In the genomic region with DNA sequence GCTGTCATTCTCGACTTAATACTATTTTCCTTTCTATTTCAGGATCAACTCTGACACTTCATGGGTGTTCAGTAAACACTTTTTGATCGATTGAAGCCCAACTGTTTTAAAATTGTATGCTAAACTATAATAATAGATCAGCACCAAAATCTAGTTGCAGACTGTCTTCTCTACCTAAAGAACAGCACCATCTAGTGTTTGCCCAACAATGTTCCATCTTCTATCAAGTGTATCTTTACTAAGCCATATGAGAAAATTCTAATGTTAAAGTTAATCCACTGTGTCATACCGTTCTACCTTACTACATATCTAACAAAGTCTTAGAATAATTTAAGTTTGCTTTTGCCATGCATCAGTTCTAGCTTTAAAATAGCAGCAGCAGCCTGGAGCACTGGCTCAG, we compare ENCODE assay signal across 10 cellular contexts.
DNase-seq lines count a peak whose midpoint lies in the region; ATAC-seq, FAIRE-seq and TF ChIP-seq lines count a peak whose summit lies in the region.
"Had no signal": no experiment of that assay in that cellular context is flagged by ENCODE, and none has a peak within 500 bp of the region (broad histone marks: within the 10 kb centered on the region; RNA-seq: fewer than 3 reads in every experiment).

No MANE protein-coding gene starts in this region.

- peak; percentile 32 for TF ChIP-seq CTCF in RWPE1 (conservative IDR thresholded peaks at IDR 0.05; ENCODE audit: low read depth)
- TF ChIP-seq CTCF in fibroblast of villous mesenchyme (IDR thresholded peaks at IDR 0.05; ENCODE audit: insufficient read depth, low read depth, low read length): peak; percentile 31
- peak; percentile 26 to 42 (median 33) for TF ChIP-seq CTCF in transverse colon (IDR thresholded peaks at IDR 0.05)
- no peak for TF ChIP-seq CTCF in CD4-positive, alpha-beta T cell (IDR thresholded peaks at IDR 0.05)

- FAIRE-seq in HTR-8/SVneo (lab: Jason Lieb, UNC): peak; percentile 58

- no peaks in the 10 kb centered on the region for H3K36me3 Mint-ChIP-seq in CD4-positive, alpha-beta T cell (ENCODE audit: low read depth)
- H3K36me3 Mint-ChIP-seq in activated T-cell treated with anti-CD3 and anti-CD28 coated beads, Interleukin-2, amount 50 U/mL, for 72 hours (ENCODE audit: insufficient read depth in 2 of 2): no peaks in the 10 kb centered on the region
- H3K36me3 Mint-ChIP-seq: IgD-negative memory B cell had no signal

- H3K4me1 ChIP-seq in transverse colon: no peaks in the 10 kb centered on the region

- no peaks in the 10 kb centered on the region for H3K4me1 Mint-ChIP-seq in CD4-positive, alpha-beta T cell (ENCODE audit: low read depth)
- H3K4me1 Mint-ChIP-seq in activated T-cell treated with anti-CD3 and anti-CD28 coated beads, Interleukin-2, amount 50 U/mL, for 72 hours (ENCODE audit: low read depth): no peaks in the 10 kb centered on the region
- H3K4me1 Mint-ChIP-seq: IgD-negative memory B cell had no signal

- intact Hi-C loops in transverse colon (cut with DNase I; ENCODE audit: low total_unique reads): no loop called here
- intact Hi-C loops in CD4-positive, alpha-beta T cell (cut with DNase I, micrococcal nuclease): no loop called here

- CTCF ChIA-PET in RWPE1 (lab: Yijun Ruan, JAX): interaction anchor here (0.6 kb wide), 1 partner anchor 121 kb away, joined by 8 read pairs; no protein-coding TSS in a partner anchor
- CTCF ChIA-PET in CD4-positive, alpha-beta T cell (lab: Charles Lee): interaction anchor here (0.6 kb wide), 1 partner anchor 1569 kb away, joined by 3 read pairs; no protein-coding TSS in a partner anchor

- in situ Hi-C loops in transverse colon (cut with MboI; ENCODE audit: low pct_ligation_motif_present in 1 of 4, low pct_unique_long_range_greater_than_20kb in 1 of 4, low sequenced_read_pairs in 3 of 4): no loop called here

- TF ChIP-seq EP300 in transverse colon (IDR thresholded peaks at IDR 0.05; ENCODE audit: low read depth): no peak

- WGBS in transverse colon (ENCODE audit: low coverage in 1 of 2), 2 donors: 3 to 13% methylated on average over 2 to 3 of the region's 3 CpGs

- no peak for TF ChIP-seq POLR2A in transverse colon (IDR thresholded peaks at IDR 0.05)

- H3K27ac Mint-ChIP-seq in CD4-positive, alpha-beta T cell: no peak overlapping the region
- no peak overlapping the region for H3K27ac Mint-ChIP-seq in activated T-cell treated with anti-CD3 and anti-CD28 coated beads, Interleukin-2, amount 50 U/mL, for 72 hours
- H3K27ac Mint-ChIP-seq: IgD-negative memory B cell had no signal

- no peaks in the 10 kb centered on the region for H3K27me3 ChIP-seq in transverse colon
- no peaks in the 10 kb centered on the region for H3K27me3 ChIP-seq in CD4-positive, alpha-beta T cell (ENCODE audit: control insufficient read depth, insufficient read depth, low read length)

- no peaks in the 10 kb centered on the region for H3K36me3 ChIP-seq in transverse colon

- peak; percentile 29 for DNase-seq in DMS 273 treated with DMSO at 0.1 percent for 48 hours (lab: John Stamatoyannopoulos, UW)
- peak; percentile 27 for DNase-seq in HTR-8/SVneo (ENCODE audit: insufficient read length, low spot score)
- peak; percentile 1 for DNase-seq in RWPE1 (ENCODE audit: low spot score)
- peak; percentile 38 for DNase-seq in fibroblast of villous mesenchyme (ENCODE audit: low read depth)
- DNase-seq in transverse colon: no peak
- DNase-seq in CD4-positive, alpha-beta T cell: no peak
- no peak for DNase-seq in activated T-cell treated with anti-CD3 and anti-CD28 coated beads, Interleukin-2, amount 50 U/mL, for 72 hours
- no peak for DNase-seq in NK-92 treated with Interleukin-12 subunit alpha and Interleukin-12 subunit beta, amount 100 ng/mL, for 24 hours (lab: John Stamatoyannopoulos, UW)

- H3K27ac ChIP-seq in RWPE1: no peak overlapping the region
- no peak overlapping the region for H3K27ac ChIP-seq in transverse colon
- no peak overlapping the region for H3K27ac ChIP-seq in CD4-positive, alpha-beta T cell (ENCODE audit: low read depth, low read length)

- H3K27me3 Mint-ChIP-seq in CD4-positive, alpha-beta T cell: no peaks in the 10 kb centered on the region
- peaks cover 10% of the 10 kb centered on the region for H3K27me3 Mint-ChIP-seq in activated T-cell treated with anti-CD3 and anti-CD28 coated beads, Interleukin-2, amount 50 U/mL, for 72 hours (ENCODE audit: low read depth)
- H3K27me3 Mint-ChIP-seq: IgD-negative memory B cell had no signal

- no peaks in the 10 kb centered on the region for H3K9me3 ChIP-seq in transverse colon
- no peaks in the 10 kb centered on the region for H3K9me3 ChIP-seq in CD4-positive, alpha-beta T cell (ENCODE audit: control insufficient read depth, low read length)

- H3K4me3 ChIP-seq in fibroblast of villous mesenchyme (ENCODE audit: low read depth, low read length) (no peak overlapping the region), transverse colon (no peak overlapping the region)
- H3K4me3 ChIP-seq: lung had no signal

- no peaks in the 10 kb centered on the region for H3K9me3 Mint-ChIP-seq in CD4-positive, alpha-beta T cell
- H3K9me3 Mint-ChIP-seq in activated T-cell treated with anti-CD3 and anti-CD28 coated beads, Interleukin-2, amount 50 U/mL, for 72 hours: peaks cover 0 to 4% of the 10 kb centered on the region in 2 donors

- no peak overlapping the region for H3K4me3 Mint-ChIP-seq in CD4-positive, alpha-beta T cell
- no peak overlapping the region for H3K4me3 Mint-ChIP-seq in activated T-cell treated with anti-CD3 and anti-CD28 coated beads, Interleukin-2, amount 50 U/mL, for 72 hours
- H3K4me3 Mint-ChIP-seq: IgD-negative memory B cell had no signal

- POLR2A ChIA-PET in RWPE1 (lab: Yijun Ruan, JAX; ENCODE audit: low non-redundant PET): no interaction called here
- POLR2A ChIA-PET in CD4-positive, alpha-beta T cell (lab: Charles Lee): no interaction called here

- no peak for ATAC-seq in CD4-positive, alpha-beta T cell (ENCODE audit: poor library complexity)
- ATAC-seq in activated T-cell treated with anti-CD3 and anti-CD28 coated beads, Interleukin-2, amount 50 U/mL, for 72 hours (replicated peaks in 1 of 2): no peak

Comparison
In these comparisons a context has a peak if more than half of its experiments do, and no peak if none do; other contexts are left out.
1. DNase-seq: peak in DMS 273 treated with DMSO at 0.1 percent for 48 hours (single experiment), HTR-8/SVneo (single experiment), RWPE1 (single experiment) and fibroblast of villous mesenchyme (single experiment); none in transverse colon (single experiment), CD4-positive, alpha-beta T cell (0 of 10), activated T-cell treated with anti-CD3 and anti-CD28 coated beads, Interleukin-2, amount 50 U/mL, for 72 hours (0 of 2) and NK-92 treated with Interleukin-12 subunit alpha and Interleukin-12 subunit beta, amount 100 ng/mL, for 24 hours (single experiment).